In the genomic region with DNA sequence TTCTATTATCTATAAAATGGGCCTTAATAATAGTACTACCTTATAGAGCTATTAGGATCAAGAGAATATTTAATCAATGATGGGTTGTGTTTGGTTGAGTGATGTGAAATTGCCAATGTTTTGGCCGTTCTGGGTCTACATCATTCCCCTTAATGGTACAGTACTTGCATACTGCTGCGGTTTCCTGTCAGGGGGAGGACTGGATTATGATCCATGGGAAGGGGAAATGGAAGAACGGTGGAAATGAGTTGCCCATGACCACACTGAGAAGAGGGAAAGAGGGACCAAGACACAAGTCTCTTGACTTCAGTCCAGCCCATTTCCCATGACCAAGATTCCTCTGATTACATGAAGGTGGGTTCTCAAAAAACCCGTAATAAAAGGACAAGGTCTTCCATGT, we compare ENCODE assay signal across 2 cellular contexts.
TF ChIP-seq lines count a peak whose summit lies in the region.

No MANE protein-coding gene starts in this region.

TF ChIP-seq in A549, 52 proteins besides CTCF, POLR2A, EP300 and RAD21:
- TF ChIP-seq CHD4 (IDR thresholded peaks at IDR 0.05; ENCODE audit: borderline replicate concordance) = no peak
- TF ChIP-seq MYC (IDR thresholded peaks at IDR 0.05; ENCODE audit: borderline replicate concordance, low read length) = no peak
- TF ChIP-seq NFE2L2 (conservative IDR thresholded peaks at IDR 0.05; ENCODE audit: low read length) = no peak
- TF ChIP-seq MAFK (IDR thresholded peaks at IDR 0.05; ENCODE audit: partially characterized antibody) = no peak
- TF ChIP-seq, protein P1, sequence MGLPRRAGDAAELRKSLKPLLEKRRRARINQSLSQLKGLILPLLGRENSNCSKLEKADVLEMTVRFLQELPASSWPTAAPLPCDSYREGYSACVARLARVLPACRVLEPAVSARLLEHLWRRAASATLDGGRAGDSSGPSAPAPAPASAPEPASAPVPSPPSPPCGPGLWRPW (IDR thresholded peaks at IDR 0.05) = no peak
- TF ChIP-seq RFX5 (IDR thresholded peaks at IDR 0.05) = no peak
- TF ChIP-seq EHMT2 (IDR thresholded peaks at IDR 0.05; ENCODE audit: low read depth) = no peak
- TF ChIP-seq JUNB (IDR thresholded peaks at IDR 0.05) = no peak
- no peak for TF ChIP-seq HEYL (CRISPR knock-in tag; IDR thresholded peaks at IDR 0.05)
- no peak for TF ChIP-seq KDM5A (IDR thresholded peaks at IDR 0.05)
- TF ChIP-seq, protein P2, sequence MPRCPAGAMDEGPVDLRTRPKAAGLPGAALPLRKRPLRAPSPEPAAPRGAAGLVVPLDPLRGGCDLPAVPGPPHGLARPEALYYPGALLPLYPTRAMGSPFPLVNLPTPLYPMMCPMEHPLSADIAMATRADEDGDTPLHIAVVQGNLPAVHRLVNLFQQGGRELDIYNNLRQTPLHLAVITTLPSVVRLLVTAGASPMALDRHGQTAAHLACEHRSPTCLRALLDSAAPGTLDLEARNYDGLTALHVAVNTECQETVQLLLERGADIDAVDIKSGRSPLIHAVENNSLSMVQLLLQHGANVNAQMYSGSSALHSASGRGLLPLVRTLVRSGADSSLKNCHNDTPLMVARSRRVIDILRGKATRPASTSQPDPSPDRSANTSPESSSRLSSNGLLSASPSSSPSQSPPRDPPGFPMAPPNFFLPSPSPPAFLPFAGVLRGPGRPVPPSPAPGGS (IDR thresholded peaks at IDR 0.05) = no peak
- TF ChIP-seq CEBPB (IDR thresholded peaks at IDR 0.05) = no peak
- no peak for TF ChIP-seq FOSB (CRISPR knock-in tag; IDR thresholded peaks at IDR 0.05)
- TF ChIP-seq, protein P3, sequence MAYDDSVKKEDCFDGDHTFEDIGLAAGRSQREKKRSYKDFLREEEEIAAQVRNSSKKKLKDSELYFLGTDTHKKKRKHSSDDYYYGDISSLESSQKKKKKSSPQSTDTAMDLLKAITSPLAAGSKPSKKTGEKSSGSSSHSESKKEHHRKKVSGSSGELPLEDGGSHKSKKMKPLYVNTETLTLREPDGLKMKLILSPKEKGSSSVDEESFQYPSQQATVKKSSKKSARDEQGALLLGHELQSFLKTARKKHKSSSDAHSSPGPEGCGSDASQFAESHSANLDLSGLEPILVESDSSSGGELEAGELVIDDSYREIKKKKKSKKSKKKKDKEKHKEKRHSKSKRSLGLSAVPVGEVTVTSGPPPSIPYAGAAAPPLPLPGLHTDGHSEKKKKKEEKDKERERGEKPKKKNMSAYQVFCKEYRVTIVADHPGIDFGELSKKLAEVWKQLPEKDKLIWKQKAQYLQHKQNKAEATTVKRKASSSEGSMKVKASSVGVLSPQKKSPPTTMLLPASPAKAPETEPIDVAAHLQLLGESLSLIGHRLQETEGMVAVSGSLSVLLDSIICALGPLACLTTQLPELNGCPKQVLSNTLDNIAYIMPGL (CRISPR knock-in tag; IDR thresholded peaks at IDR 0.05; ENCODE audit: borderline replicate concordance) = no peak
- no peak for TF ChIP-seq HOXB5 (CRISPR knock-in tag; IDR thresholded peaks at IDR 0.05)
- TF ChIP-seq FOSL2 (IDR thresholded peaks at IDR 0.05) = no peak
- no peak for TF ChIP-seq FOSL2 (CRISPR knock-in tag; IDR thresholded peaks at IDR 0.05)
- TF ChIP-seq HDAC2 (IDR thresholded peaks at IDR 0.05) = no peak
- TF ChIP-seq KDM1A (IDR thresholded peaks at IDR 0.05; ENCODE audit: low read depth) = no peak
- TF ChIP-seq, protein P4, sequence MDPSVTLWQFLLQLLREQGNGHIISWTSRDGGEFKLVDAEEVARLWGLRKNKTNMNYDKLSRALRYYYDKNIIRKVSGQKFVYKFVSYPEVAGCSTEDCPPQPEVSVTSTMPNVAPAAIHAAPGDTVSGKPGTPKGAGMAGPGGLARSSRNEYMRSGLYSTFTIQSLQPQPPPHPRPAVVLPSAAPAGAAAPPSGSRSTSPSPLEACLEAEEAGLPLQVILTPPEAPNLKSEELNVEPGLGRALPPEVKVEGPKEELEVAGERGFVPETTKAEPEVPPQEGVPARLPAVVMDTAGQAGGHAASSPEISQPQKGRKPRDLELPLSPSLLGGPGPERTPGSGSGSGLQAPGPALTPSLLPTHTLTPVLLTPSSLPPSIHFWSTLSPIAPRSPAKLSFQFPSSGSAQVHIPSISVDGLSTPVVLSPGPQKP (IDR thresholded peaks at IDR 0.05; ENCODE audit: low read depth, low read length) = no peak

TF ChIP-seq in HCT116, 20 proteins besides CTCF, POLR2A, EP300 and RAD21:
- TF ChIP-seq POLR2AphosphoS5 (IDR thresholded peaks at IDR 0.05; ENCODE audit: low read depth, low read length) (no peak), JUND (IDR thresholded peaks at IDR 0.05) (no peak), SP1 (IDR thresholded peaks at IDR 0.05; ENCODE audit: low read depth) (no peak), CBX3 (IDR thresholded peaks at IDR 0.05; ENCODE audit: low read depth) (no peak), ELF1 (IDR thresholded peaks at IDR 0.05; ENCODE audit: borderline replicate concordance, low read depth) (no peak), YY1 (IDR thresholded peaks at IDR 0.05; ENCODE audit: extremely low read depth, insufficient replicate concordance, low read depth, low read length) (no peak)
